ENCODE assay signal across 9 cellular contexts in the genomic region with DNA sequence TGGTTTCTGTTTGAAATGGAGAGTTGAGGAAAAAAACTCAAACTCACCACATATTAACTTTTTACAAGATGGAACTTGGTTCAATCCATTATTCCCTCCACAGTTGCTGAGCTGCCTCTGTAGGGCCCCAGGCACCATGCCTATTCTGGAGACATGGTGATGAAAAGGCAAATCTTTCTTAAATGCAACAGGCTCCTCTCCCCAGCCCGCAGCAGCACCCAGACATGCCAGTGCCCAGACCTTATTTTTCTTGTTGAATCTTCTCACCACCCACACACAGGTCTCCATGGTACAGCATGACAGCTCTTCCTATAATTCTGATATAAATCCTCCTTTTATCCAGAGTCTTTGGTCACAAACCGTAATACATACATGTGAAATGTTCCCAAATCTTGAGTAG. TPM values are rescaled to one million over a fixed set of nuclear protein-coding genes. Genes with fewer than 3 reads are reported as not detected.
DNase-seq lines count a peak whose midpoint lies in the region; ATAC-seq, FAIRE-seq and TF ChIP-seq lines count a peak whose summit lies in the region.
"Had no signal": no experiment of that assay in that cellular context is flagged by ENCODE, and none has a peak within 500 bp of the region (broad histone marks: within the 10 kb centered on the region; RNA-seq: fewer than 3 reads in every experiment).

No MANE protein-coding gene starts in this region.

- no peaks in the 10 kb centered on the region for H3K9me2 ChIP-seq in GM23248 (ENCODE audit: insufficient read depth)

- no peak overlapping the region for H3K9ac ChIP-seq in GM23248

- no peaks in the 10 kb centered on the region for H3K36me3 ChIP-seq in GM23248 (ENCODE audit: low read depth)
- H3K36me3 ChIP-seq in pancreas: no peaks in the 10 kb centered on the region
- H3K36me3 ChIP-seq: ascending aorta had no signal

- H3F3A ChIP-seq in GM23248 (ENCODE audit: insufficient read depth): peaks cover 9% of the 10 kb centered on the region; the same call in 1 of the 2 replicates

- H3K9me3 ChIP-seq in GM23248 (ENCODE audit: low read depth) (no peaks in the 10 kb centered on the region), pancreas (no peaks in the 10 kb centered on the region)
- H3K9me3 ChIP-seq: ascending aorta had no signal

- H3K27ac ChIP-seq in GM23248 (0 out of 2 replicates have a peak overlapping the region, but pooled peaks have one; percentile 4), pancreas (peak overlapping the region in 1 of 4 donors; percentile 1)

- in situ Hi-C loops in GM23248 (cut with MboI): no loop called here
- in situ Hi-C loops in ACHN (cut with HindIII; ENCODE audit: low pct_ligation_motif_present, low pct_unique_long_range_greater_than_20kb, low sequenced_read_pairs): no loop called here

- peaks cover 20% of the 10 kb centered on the region for H3K4me1 ChIP-seq in GM23248 (ENCODE audit: insufficient read depth)
- H3K4me1 ChIP-seq in pancreas: no peaks in the 10 kb centered on the region
- H3K4me1 ChIP-seq: ascending aorta had no signal

- H3K27me3 Mint-ChIP-seq in T-helper 1 cell treated with Interleukin-12 subunit alpha and Interleukin-12 subunit beta and Interleukin-4 antibody, amounts not matched to agents 30 μg/mL and 1 μg/mL, for 36 hours (ENCODE audit: low read depth): no peaks in the 10 kb centered on the region

- H2AFZ ChIP-seq in GM23248: 0 out of 2 replicates have a peak overlapping the region, but pooled peaks have one; percentile 1

- H3K4me2 ChIP-seq in GM23248 (ENCODE audit: unreplicated experiment): peak overlapping the region; percentile 38

- no peak for ATAC-seq in stimulated activated naive CD8-positive, alpha-beta T cell treated with anti-CD3 and anti-CD28 coated beads, Interleukin-15, Interleukin-2, amounts not matched to agents 100 U/mL and 50 U/mL, for 24 hours
- ATAC-seq in HG03025 (IDR thresholded peaks at IDR 0.05; ENCODE audit: low FRiP score, unreplicated experiment) (no peak), pancreas (no peak)

- TF ChIP-seq CTCF in fibroblast of the aortic adventitia (IDR thresholded peaks at IDR 0.05; ENCODE audit: insufficient read depth, low read length) (no peak), pancreas (IDR thresholded peaks at IDR 0.05) (no peak)

- peaks cover 53% of the 10 kb centered on the region for H3K4me1 Mint-ChIP-seq in T-helper 1 cell treated with Interleukin-12 subunit alpha and Interleukin-12 subunit beta and Interleukin-4 antibody, amounts not matched to agents 30 μg/mL and 1 μg/mL, for 36 hours (ENCODE audit: low read depth)

- H3K27me3 ChIP-seq in GM23248 (replicated peaks; ENCODE audit: insufficient read depth) (no peaks in the 10 kb centered on the region), pancreas (no peaks in the 10 kb centered on the region)
- H3K27me3 ChIP-seq: ascending aorta had no signal

- no peaks in the 10 kb centered on the region for H3K9me3 Mint-ChIP-seq in T-helper 1 cell treated with Interleukin-12 subunit alpha and Interleukin-12 subunit beta and Interleukin-4 antibody, amounts not matched to agents 30 μg/mL and 1 μg/mL, for 36 hours

- H3K79me2 ChIP-seq in GM23248 (ENCODE audit: insufficient read depth): peaks cover 100% of the 10 kb centered on the region

- no peak for FAIRE-seq in pancreas (lab: Jason Lieb, UNC)

- 0 out of 2 replicates have a peak overlapping the region, but pooled peaks have one; percentile 4 for H3K4me3 ChIP-seq in GM23248
- H3K4me3 ChIP-seq in fibroblast of the aortic adventitia (ENCODE audit: low read depth, low read length): peak overlapping the region; percentile 48
- no peak overlapping the region for H3K4me3 ChIP-seq in pancreas

- DNase-seq in GM23248 (peak; percentile 35), fibroblast of the aortic adventitia (ENCODE audit: low read depth) (peak; percentile 17), NCI-H446 treated with DMSO at 0.1 percent for 48 hours (lab: John Stamatoyannopoulos, UW) (no peak), pancreas (no peak), ACHN (no peak)
- DNase-seq in stimulated activated naive CD8-positive, alpha-beta T cell treated with anti-CD3 and anti-CD28 coated beads, Interleukin-15, Interleukin-2, amounts not matched to agents 100 U/mL and 50 U/mL, for 24 hours: peak; percentile 41

- peak overlapping the region; percentile 93 for H3K27ac Mint-ChIP-seq in T-helper 1 cell treated with Interleukin-12 subunit alpha and Interleukin-12 subunit beta and Interleukin-4 antibody, amounts not matched to agents 30 μg/mL and 1 μg/mL, for 36 hours

- H4K20me1 ChIP-seq in GM23248 (ENCODE audit: insufficient read depth): no peaks in the 10 kb centered on the region

- WGBS in GM23248 (ENCODE audit: low coverage in 1 of 2, low lambda C conversion rate in 2 of 2, missing lambda C conversion rate in 2 of 2), 2 experiments: 16 to 35% methylated on average over 2 of the region's 2 CpGs
- 81 to 86% methylated on average over 2 of the region's 2 CpGs for WGBS in pancreas, 2 donors

- peaks cover 36% of the 10 kb centered on the region for H3K36me3 Mint-ChIP-seq in T-helper 1 cell treated with Interleukin-12 subunit alpha and Interleukin-12 subunit beta and Interleukin-4 antibody, amounts not matched to agents 30 μg/mL and 1 μg/mL, for 36 hours (ENCODE audit: low read depth)

- intact Hi-C loops in pancreas (cut with DNase I): no loop called here

- peak overlapping the region; percentile 86 for H3K4me3 Mint-ChIP-seq in T-helper 1 cell treated with Interleukin-12 subunit alpha and Interleukin-12 subunit beta and Interleukin-4 antibody, amounts not matched to agents 30 μg/mL and 1 μg/mL, for 36 hours

RNA-seq across cellular contexts. Expression of a gene that starts 7.6 kb away (rescaled TPM):
- total RNA-seq in GM23248 (2014; rRNA removed; shearing (Covaris generic)): 10.4 and 16.8 TPM in 2 replicates
- polyA plus RNA-seq in GM23248 (2016; fragmentation: Nextera tagmentation; extraction: Ambion mirVana) (11.7 TPM in 2 replicates), pancreas (10 to 100 TPM; 25.0 to 28.9 TPM)
- total RNA-seq in fibroblast of the aortic adventitia (ENCODE audit: low replicate concordance) (7.8 and 13.8 TPM in 2 replicates), pancreas (10 to 100 TPM; 18.3 to 34.4 (median 21.3) TPM)

Comparison
In these comparisons a context has a peak if more than half of its experiments do, and no peak if none do; other contexts are left out.
1. DNase-seq: peak in GM23248 (single experiment), fibroblast of the aortic adventitia (single experiment) and stimulated activated naive CD8-positive, alpha-beta T cell treated with anti-CD3 and anti-CD28 coated beads, Interleukin-15, Interleukin-2, amounts not matched to agents 100 U/mL and 50 U/mL, for 24 hours (single experiment); none in NCI-H446 treated with DMSO at 0.1 percent for 48 hours (single experiment), pancreas (0 of 6) and ACHN (single experiment).
2. H3K4me3 ChIP-seq: peak in GM23248 (single experiment) and fibroblast of the aortic adventitia (single experiment); none in pancreas (0 of 4).